Comparison of ENCODE assay signal across 8 cellular contexts in genomic region chr4:76250962-76251361, GRCh38. TPM values are rescaled to one million over a fixed set of nuclear protein-coding genes. Genes with fewer than 3 reads are reported as not detected.
DNase-seq lines count a peak whose midpoint lies in the region; TF ChIP-seq lines count a peak whose summit lies in the region.

No MANE protein-coding gene starts in this region.

- intact Hi-C loops in lower leg skin (cut with DNase I; ENCODE audit: low total_unique reads): no loop called here
- intact Hi-C loops in thyroid gland (cut with DNase I): loop anchor here (10.0 kb wide), 1 partner anchor 56 kb away; no protein-coding TSS in a partner anchor

- in situ Hi-C loops in astrocyte of the cerebellum (cut with HindIII; ENCODE audit: low sequenced_read_pairs): no loop called here

- H3K27me3 ChIP-seq in thyroid gland: no peaks in the 10 kb centered on the region

- no peaks in the 10 kb centered on the region for H3K9me3 ChIP-seq in thyroid gland

- no peaks in the 10 kb centered on the region for H3K36me3 Mint-ChIP-seq in T-helper 1 cell treated with Interleukin-12 subunit alpha and Interleukin-12 subunit beta and Interleukin-4 antibody, amounts not matched to agents 30 μg/mL and 1 μg/mL, for 36 hours (ENCODE audit: low read depth)

- H3K4me3 Mint-ChIP-seq in T-helper 1 cell treated with Interleukin-12 subunit alpha and Interleukin-12 subunit beta and Interleukin-4 antibody, amounts not matched to agents 30 μg/mL and 1 μg/mL, for 36 hours: peak overlapping the region; percentile 75

- no peak for TF ChIP-seq CTCF in astrocyte of the cerebellum (IDR thresholded peaks at IDR 0.05; ENCODE audit: low read depth, low read length, missing control alignments)
- TF ChIP-seq CTCF in lower leg skin (IDR thresholded peaks at IDR 0.05): no peak
- no peak for TF ChIP-seq CTCF in thyroid gland (IDR thresholded peaks at IDR 0.05)

- H3K36me3 ChIP-seq in thyroid gland: no peaks in the 10 kb centered on the region

- H3K9me3 Mint-ChIP-seq in T-helper 1 cell treated with Interleukin-12 subunit alpha and Interleukin-12 subunit beta and Interleukin-4 antibody, amounts not matched to agents 30 μg/mL and 1 μg/mL, for 36 hours: no peaks in the 10 kb centered on the region

- peak overlapping the region; percentile 51 for H3K4me3 ChIP-seq in astrocyte of the cerebellum (ENCODE audit: low read depth, low read length)
- peak overlapping the region; percentile 32 for H3K4me3 ChIP-seq in lower leg skin (ENCODE audit: low read depth, poor library complexity, severe bottlenecking)
- H3K4me3 ChIP-seq in thyroid gland (replicated peaks in 1 of 3): peak overlapping the region; percentile 27 to 50 (median 40)

- 16 to 17% methylated on average over 6 of the region's 6 CpGs for WGBS in lower leg skin, 2 donors
- 4 to 9% methylated on average over 6 of the region's 6 CpGs for WGBS in thyroid gland, 2 donors

- DNase-seq in T-helper 1 cell: no peak
- no peak for DNase-seq in astrocyte of the cerebellum (ENCODE audit: low read depth)
- no peak for DNase-seq in lower leg skin (ENCODE audit: low spot score in 2 of 2)
- peak; percentile 57 to 58 for DNase-seq in thyroid gland
- DNase-seq in activated effector memory CD4-positive, alpha-beta T cell treated with Interleukin-2 at 50 U/mL for 16 hours: no peak
- DNase-seq in SKM-1 (lab: John Stamatoyannopoulos, UW; ENCODE audit: unreplicated experiment): no peak
- no peak for DNase-seq in occipital lobe (lab: John Stamatoyannopoulos, UW)

- H3K27ac Mint-ChIP-seq in T-helper 1 cell treated with Interleukin-12 subunit alpha and Interleukin-12 subunit beta and Interleukin-4 antibody, amounts not matched to agents 30 μg/mL and 1 μg/mL, for 36 hours: no peak overlapping the region

- H3K4me1 ChIP-seq in thyroid gland: peaks cover 7 to 8% of the 10 kb centered on the region in 2 donors

- H3K4me1 Mint-ChIP-seq in T-helper 1 cell treated with Interleukin-12 subunit alpha and Interleukin-12 subunit beta and Interleukin-4 antibody, amounts not matched to agents 30 μg/mL and 1 μg/mL, for 36 hours (ENCODE audit: low read depth): peaks cover 4% of the 10 kb centered on the region

- TF ChIP-seq POLR2A in lower leg skin (IDR thresholded peaks at IDR 0.05): no peak
- TF ChIP-seq POLR2A in thyroid gland (IDR thresholded peaks at IDR 0.05): no peak

- H3K27ac ChIP-seq in thyroid gland: peak overlapping the region; percentile 44 to 81 (median 61)

- peaks cover 71% of the 10 kb centered on the region for H3K27me3 Mint-ChIP-seq in T-helper 1 cell treated with Interleukin-12 subunit alpha and Interleukin-12 subunit beta and Interleukin-4 antibody, amounts not matched to agents 30 μg/mL and 1 μg/mL, for 36 hours (ENCODE audit: low read depth)

RNA-seq across cellular contexts. Expression of gene FAM47E, which starts 0.6 kb away (rescaled TPM):
- 1 to 10 TPM in 2 of 4 donors, under 1 TPM in 1, not detected in 1; 0.62 to 4.7 (median 1.3) TPM for total RNA-seq in lower leg skin
- 10 to 100 TPM in 3 of 4 donors, 1 to 10 TPM in 1; 9.7 to 16.9 (median 13.7) TPM for total RNA-seq in thyroid gland
- total RNA-seq in occipital lobe: 3.9 TPM

RNA-seq across cellular contexts. Expression of gene SCARB2, which starts 37.3 kb away (rescaled TPM):
- total RNA-seq in lower leg skin: 100 to 1,000 TPM in 1 of 4 donors, 10 to 100 TPM in 3; 74.9 to 111 (median 82.8) TPM
- 100 to 1,000 TPM; 178 to 271 (median 206) TPM for total RNA-seq in thyroid gland
- 223 TPM for total RNA-seq in occipital lobe

RNA-seq across cellular contexts. Expression of gene STBD1, which starts 55.6 kb away (rescaled TPM):
- total RNA-seq in lower leg skin (1 to 10 TPM in 3 of 4 donors, under 1 TPM in 1; 0.89 to 2.3 (median 1.1) TPM), thyroid gland (1 to 10 TPM; 1.0 to 2.5 (median 1.4) TPM), occipital lobe (0.47 TPM)

Comparison
In these comparisons a context has a peak if more than half of its experiments do, and no peak if none do; other contexts are left out.
1. DNase-seq: peak in thyroid gland (2 of 2); none in T-helper 1 cell (0 of 5), astrocyte of the cerebellum (single experiment), lower leg skin (0 of 2), activated effector memory CD4-positive, alpha-beta T cell treated with Interleukin-2 at 50 U/mL for 16 hours (single experiment), SKM-1 (single experiment) and occipital lobe (single experiment).
2. Peak in every context shown above with its lines, with median percentiles within 50 percentile points of each other: H3K4me3 ChIP-seq.